In the genomic region with DNA sequence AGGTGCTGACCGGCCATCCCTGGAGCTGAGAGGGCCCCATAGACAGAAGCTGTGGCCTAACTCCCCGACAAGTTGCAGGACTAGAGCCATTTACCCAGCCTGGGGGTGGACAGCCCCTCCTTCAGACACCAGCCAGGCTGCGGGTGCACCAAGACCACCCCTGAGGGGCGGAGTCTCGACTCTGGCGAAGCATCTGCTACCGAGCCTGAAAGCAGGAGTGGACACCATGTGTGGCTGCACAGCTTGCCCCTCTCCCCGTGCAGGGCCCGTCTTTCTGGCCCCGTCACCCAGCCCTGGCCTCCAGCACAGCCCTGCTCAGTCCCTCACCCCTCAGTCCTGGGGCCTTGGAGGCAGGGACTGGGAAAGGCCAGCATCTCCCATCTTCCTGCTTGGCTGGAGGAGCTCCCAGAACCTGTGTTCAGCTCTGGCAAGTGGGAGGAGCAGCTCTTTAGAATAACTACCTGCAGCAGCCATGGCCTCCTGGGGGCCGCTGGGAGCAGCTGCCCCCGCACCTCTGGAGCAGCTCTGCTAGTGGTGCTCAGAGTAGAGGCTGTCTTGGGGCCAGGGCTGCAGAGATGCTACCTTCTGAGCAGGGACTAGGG, we compare ENCODE assay signal across 22 cellular contexts.
"Had no signal": no experiment of that assay in that cellular context is flagged by ENCODE, and none has a peak within 500 bp of the region (broad histone marks: within the 10 kb centered on the region; RNA-seq: fewer than 3 reads in every experiment).

No MANE protein-coding gene starts in this region.

- H3K36me3 ChIP-seq: SJSA1 had no signal

- H3K36me3 Mint-ChIP-seq: IgD-negative memory B cell had no signal

- ATAC-seq: K562 had no signal

- FAIRE-seq: K562, RCC 7860 had no signal

- H3K9me3 Mint-ChIP-seq: IgD-negative memory B cell had no signal

- H3K4me3 ChIP-seq: K562, SJSA1, SK-N-MC had no signal

- H3K4me3 Mint-ChIP-seq: IgD-negative memory B cell had no signal

- H3K4me2 ChIP-seq: KMS-11 had no signal

- H3K27ac ChIP-seq: KMS-11, SJSA1, SK-N-MC had no signal

- H3K9me3 ChIP-seq: SJSA1 had no signal

- H3K9ac ChIP-seq: KMS-11 had no signal

- DNase-seq: Kasumi-1, MM.1S, NCI-H1092 treated with DMSO at 0.1 percent for 48 hours, NCI-H1436, NCI-H187, NCI-H2029, NCI-H2081 treated with DMSO at 0.1 percent for 48 hours, NCI-H2171, NCI-H226, NCI-H446, NCI-H510A, NCI-H524 treated with DMSO at 0.1 percent for 48 hours, NCI-H69, NCI-H774, RPMI8226, SIG-M5 had no signal
